In the genomic region with DNA sequence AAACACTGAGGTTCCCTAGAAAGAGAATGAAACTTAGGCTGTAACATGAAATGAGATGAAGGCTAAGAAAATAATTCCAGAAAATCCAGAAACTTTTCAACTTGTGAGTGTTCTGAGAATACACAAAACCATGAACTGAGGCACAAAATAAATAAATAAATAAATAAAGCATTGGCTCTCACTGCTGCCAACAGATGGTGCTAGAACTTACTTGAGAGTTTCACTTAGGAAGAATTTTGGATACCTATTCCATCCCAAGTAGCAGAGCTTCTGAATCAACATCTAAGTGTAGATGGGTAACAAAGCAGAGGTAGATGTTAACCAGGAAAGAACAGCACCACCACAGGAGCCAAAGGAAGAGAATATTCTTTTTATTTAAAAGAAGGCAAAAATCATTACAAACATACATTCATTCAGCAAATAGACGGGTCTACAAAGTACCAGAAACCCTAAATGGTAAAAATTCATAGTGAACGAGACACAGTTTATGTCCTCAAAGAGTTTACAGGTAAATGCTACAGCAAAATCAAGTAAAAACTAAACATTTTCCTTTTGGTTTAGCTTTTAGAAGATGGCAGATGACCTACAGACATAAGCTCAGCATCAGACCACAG, we compare ENCODE assay signal across 10 cellular contexts. TPM values are rescaled to one million over a fixed set of nuclear protein-coding genes. Genes with fewer than 3 reads are reported as not detected.
DNase-seq lines count a peak whose midpoint lies in the region; ATAC-seq and TF ChIP-seq lines count a peak whose summit lies in the region.
"Had no signal": no experiment of that assay in that cellular context is flagged by ENCODE, and none has a peak within 500 bp of the region (broad histone marks: within the 10 kb centered on the region; RNA-seq: fewer than 3 reads in every experiment).

No MANE protein-coding gene starts in this region.

- no peak overlapping the region for H3K4me2 ChIP-seq in PC-3 (ENCODE audit: low read length)

- H3K27ac ChIP-seq in cardiac muscle cell (no peak overlapping the region), PC-3 (ENCODE audit: low read length) (no peak overlapping the region)

- H3K4me1 ChIP-seq in cardiac muscle cell (ENCODE audit: low read depth): no peaks in the 10 kb centered on the region
- H3K4me1 ChIP-seq in PC-3 (ENCODE audit: insufficient read depth, low read length): peaks cover 10% of the 10 kb centered on the region; the same call in 1 of the 2 replicates

- CTCF ChIA-PET in PC-3 (lab: Charles Lee): interaction anchor here (0.8 to 0.9 kb wide), 2 partner anchors 26 to 182 kb away, joined by 3 read pairs; no protein-coding TSS in a partner anchor
- CTCF ChIA-PET in activated naive CD4-positive, alpha-beta T cell treated with anti-CD3 and anti-CD28 coated beads, Interleukin-2, amount 10 ng/mL, durations not matched to agents 7 days and 5 days (lab: Charles Lee): interaction anchor here (0.7 to 2.6 kb wide), 9 partner anchors 12 to 245 kb away, joined by 3 to 8 read pairs (median 5); no protein-coding TSS in a partner anchor

- H2AFZ ChIP-seq in PC-3 (ENCODE audit: low read length): no peak overlapping the region

- no peaks in the 10 kb centered on the region for H3K27me3 Mint-ChIP-seq in type B pancreatic cell
- H3K27me3 Mint-ChIP-seq in activated naive CD4-positive, alpha-beta T cell treated with anti-CD3 and anti-CD28 coated beads, Interleukin-2, amount 10 ng/mL, durations not matched to agents 7 days and 5 days: peaks cover 7% of the 10 kb centered on the region

- H3K27me3 ChIP-seq in cardiac muscle cell (no peaks in the 10 kb centered on the region), PC-3 (ENCODE audit: low read length) (no peaks in the 10 kb centered on the region)

- no peak for ATAC-seq in left cardiac atrium
- ATAC-seq in PC-3: peak; percentile 29; the same call in 1 of the 2 replicates
- ATAC-seq: naive thymus-derived CD8-positive, alpha-beta T cell had no signal

- H4K20me1 ChIP-seq in PC-3 (ENCODE audit: low read length): no peaks in the 10 kb centered on the region

- H3K9me3 ChIP-seq in cardiac muscle cell (ENCODE audit: low read depth) (no peaks in the 10 kb centered on the region), PC-3 (ENCODE audit: low read length) (no peaks in the 10 kb centered on the region)

- peak; percentile 35 for TF ChIP-seq CTCF in cardiac muscle cell (IDR thresholded peaks at IDR 0.05; ENCODE audit: low read depth, low read length)
- TF ChIP-seq CTCF in PC-3 (conservative IDR thresholded peaks at IDR 0.05; ENCODE audit: low read depth, low read length): peak; percentile 63
- TF ChIP-seq CTCF in type B pancreatic cell (conservative IDR thresholded peaks at IDR 0.05): peak; percentile 51

- H3K9ac ChIP-seq in PC-3 (ENCODE audit: low read length): no peak overlapping the region

- peak; percentile 34 to 45 for DNase-seq in cardiac muscle cell (ENCODE audit: low read depth in 1 of 2, low spot score in 1 of 2)
- DNase-seq in left cardiac atrium: no peak
- DNase-seq in PC-3: peak; percentile 32
- DNase-seq in fibroblast of peridontal ligament (ENCODE audit: extremely low read depth): peak; percentile 57
- no peak for DNase-seq in type B pancreatic cell (ENCODE audit: extremely low spot score, unreplicated experiment)
- no peak for DNase-seq in activated naive CD4-positive, alpha-beta T cell treated with anti-CD3 and anti-CD28 coated beads, Interleukin-2, amount 10 ng/mL, durations not matched to agents 7 days and 5 days
- DNase-seq in DMS79 (lab: John Stamatoyannopoulos, UW): no peak
- DNase-seq in nucleus accumbens (lab: John Stamatoyannopoulos, UW): no peak
- DNase-seq: activated effector memory CD4-positive, alpha-beta T cell treated with Interleukin-2 at 50 U/mL for 16 hours had no signal

- POLR2A ChIA-PET in PC-3 (lab: Charles Lee; ENCODE audit: unreplicated experiment): no interaction called here

- peaks cover 69% of the 10 kb centered on the region for H3K79me2 ChIP-seq in PC-3 (ENCODE audit: low read length)

- H3K4me3 ChIP-seq in cardiac muscle cell (no peak overlapping the region), PC-3 (ENCODE audit: low read length) (no peak overlapping the region)

- H3F3A ChIP-seq in PC-3 (ENCODE audit: low read length, unreplicated experiment): no peaks in the 10 kb centered on the region

- peaks cover 14% of the 10 kb centered on the region for H3K4me1 Mint-ChIP-seq in type B pancreatic cell (ENCODE audit: unreplicated experiment)
- H3K4me1 Mint-ChIP-seq in activated naive CD4-positive, alpha-beta T cell treated with anti-CD3 and anti-CD28 coated beads, Interleukin-2, amount 10 ng/mL, durations not matched to agents 7 days and 5 days: no peaks in the 10 kb centered on the region
- H3K4me1 Mint-ChIP-seq: naive thymus-derived CD8-positive, alpha-beta T cell had no signal

- H3K4me3 Mint-ChIP-seq in type B pancreatic cell: no peak overlapping the region
- no peak overlapping the region for H3K4me3 Mint-ChIP-seq in activated naive CD4-positive, alpha-beta T cell treated with anti-CD3 and anti-CD28 coated beads, Interleukin-2, amount 10 ng/mL, durations not matched to agents 7 days and 5 days
- H3K4me3 Mint-ChIP-seq: naive thymus-derived CD8-positive, alpha-beta T cell had no signal

- H3K36me3 Mint-ChIP-seq in type B pancreatic cell: peaks cover 7% of the 10 kb centered on the region
- no peaks in the 10 kb centered on the region for H3K36me3 Mint-ChIP-seq in activated naive CD4-positive, alpha-beta T cell treated with anti-CD3 and anti-CD28 coated beads, Interleukin-2, amount 10 ng/mL, durations not matched to agents 7 days and 5 days
- H3K36me3 Mint-ChIP-seq: naive thymus-derived CD8-positive, alpha-beta T cell had no signal

- H3K9me3 Mint-ChIP-seq in type B pancreatic cell: no peaks in the 10 kb centered on the region
- no peaks in the 10 kb centered on the region for H3K9me3 Mint-ChIP-seq in activated naive CD4-positive, alpha-beta T cell treated with anti-CD3 and anti-CD28 coated beads, Interleukin-2, amount 10 ng/mL, durations not matched to agents 7 days and 5 days
- H3K9me3 Mint-ChIP-seq: naive thymus-derived CD8-positive, alpha-beta T cell had no signal

- H3K36me3 ChIP-seq in cardiac muscle cell (no peaks in the 10 kb centered on the region), PC-3 (ENCODE audit: low read depth, low read length) (no peaks in the 10 kb centered on the region)

- BruUV-seq in PC-3 (replicated peaks; lab: Mats Ljungman, UMichigan): no TSS peak

- intact Hi-C loops in left cardiac atrium (cut with DNase I) (no loop called here), PC-3 (cut with micrococcal nuclease) (loop anchor here (5.0 kb wide), 1 partner anchor 85 kb away; no protein-coding TSS in a partner anchor)

- no peaks in the 10 kb centered on the region for H3K9me2 ChIP-seq in PC-3 (replicated peaks; ENCODE audit: low read length)

- no peak overlapping the region for H3K27ac Mint-ChIP-seq in type B pancreatic cell
- no peak overlapping the region for H3K27ac Mint-ChIP-seq in activated naive CD4-positive, alpha-beta T cell treated with anti-CD3 and anti-CD28 coated beads, Interleukin-2, amount 10 ng/mL, durations not matched to agents 7 days and 5 days
- H3K27ac Mint-ChIP-seq: naive thymus-derived CD8-positive, alpha-beta T cell had no signal

RNA-seq across cellular contexts. Expression of gene EPS8, which starts 16.7 kb away (rescaled TPM):
- total RNA-seq in cardiac muscle cell: 6.0 and 11.2 TPM in 2 replicates
- 3.1 and 7.9 TPM in 2 replicates for polyA plus RNA-seq in cardiac muscle cell
- total RNA-seq in left cardiac atrium: 10 to 100 TPM; 46.0 to 46.9 TPM
- total RNA-seq in PC-3 (2014; rRNA removed): 37.8 and 47.4 TPM in 2 replicates
- 23.7 and 31.7 TPM in 2 replicates for total RNA-seq in type B pancreatic cell (ENCODE audit: low replicate concordance)

Comparison
In these comparisons a context has a peak if more than half of its experiments do, and no peak if none do; other contexts are left out.
1. DNase-seq: peak in cardiac muscle cell (2 of 2), PC-3 (single experiment) and fibroblast of peridontal ligament (single experiment); none in left cardiac atrium (single experiment), type B pancreatic cell (single experiment), activated naive CD4-positive, alpha-beta T cell treated with anti-CD3 and anti-CD28 coated beads, Interleukin-2, amount 10 ng/mL, durations not matched to agents 7 days and 5 days (single experiment), DMS79 (single experiment) and nucleus accumbens (0 of 56).
2. Peak in every context shown above with its lines, with median percentiles within 50 percentile points of each other: CTCF ChIP-seq.